ENCODE assay signal across 1 cellular context in the genomic region with DNA sequence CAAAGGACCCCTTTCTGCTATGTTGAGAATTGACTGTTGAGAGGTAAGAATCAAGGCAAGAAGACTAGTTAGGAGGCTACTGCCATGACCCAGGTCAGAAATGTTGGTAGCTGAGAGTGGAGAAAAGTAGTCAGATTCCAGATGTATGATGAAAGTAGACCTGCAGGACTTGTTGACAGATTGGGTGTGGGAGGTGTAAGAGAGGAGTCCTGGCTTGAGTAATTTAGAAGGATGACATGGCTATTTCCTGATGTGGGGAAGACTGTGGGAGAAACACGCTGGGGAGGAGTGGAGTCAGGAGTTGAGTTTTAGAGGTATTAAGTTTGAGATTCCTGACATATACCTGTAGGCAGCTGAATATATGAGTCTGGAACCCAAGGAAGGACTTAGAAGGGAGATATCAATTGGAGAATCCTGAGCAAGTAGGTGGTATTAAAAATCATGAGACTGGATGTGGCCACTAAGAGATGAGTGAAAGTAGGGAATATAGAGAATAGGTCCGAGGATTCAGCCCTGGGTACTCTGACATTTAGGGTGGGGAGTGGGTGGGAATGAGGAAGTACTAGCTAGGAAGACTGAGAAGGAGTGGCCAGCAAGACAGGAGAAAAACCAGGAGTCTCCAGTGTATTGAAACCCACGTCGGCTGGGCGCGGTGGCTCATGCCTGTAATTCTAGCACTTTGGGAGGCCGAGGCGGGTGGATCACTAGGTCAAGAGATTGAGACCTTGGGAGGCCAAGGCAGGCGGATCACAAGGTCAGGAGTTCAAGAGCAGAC.
TF ChIP-seq lines count a peak whose summit lies in the region.

No MANE protein-coding gene starts in this region.

TF ChIP-seq in IMR-90, 13 proteins besides CTCF, POLR2A, EP300 and RAD21:
- TF ChIP-seq MXI1 (IDR thresholded peaks at IDR 0.05; ENCODE audit: borderline replicate concordance, low read depth, low read length): no peak
- TF ChIP-seq FOS (IDR thresholded peaks at IDR 0.05; ENCODE audit: low read depth, low read length): no peak
- TF ChIP-seq NFE2L2 (IDR thresholded peaks at IDR 0.05; ENCODE audit: low read depth, low read length): peak; percentile 80
- no peak for TF ChIP-seq RFX5 (IDR thresholded peaks at IDR 0.05; ENCODE audit: low read depth, low read length)
- TF ChIP-seq CEBPB (IDR thresholded peaks at IDR 0.05; ENCODE audit: low read depth, low read length): 0 out of 2 replicates have a peak, but pooled peaks have one; percentile 15
- no peak for TF ChIP-seq RCOR1 (IDR thresholded peaks at IDR 0.05; ENCODE audit: insufficient replicate concordance, low read length)
- TF ChIP-seq, protein P1, sequence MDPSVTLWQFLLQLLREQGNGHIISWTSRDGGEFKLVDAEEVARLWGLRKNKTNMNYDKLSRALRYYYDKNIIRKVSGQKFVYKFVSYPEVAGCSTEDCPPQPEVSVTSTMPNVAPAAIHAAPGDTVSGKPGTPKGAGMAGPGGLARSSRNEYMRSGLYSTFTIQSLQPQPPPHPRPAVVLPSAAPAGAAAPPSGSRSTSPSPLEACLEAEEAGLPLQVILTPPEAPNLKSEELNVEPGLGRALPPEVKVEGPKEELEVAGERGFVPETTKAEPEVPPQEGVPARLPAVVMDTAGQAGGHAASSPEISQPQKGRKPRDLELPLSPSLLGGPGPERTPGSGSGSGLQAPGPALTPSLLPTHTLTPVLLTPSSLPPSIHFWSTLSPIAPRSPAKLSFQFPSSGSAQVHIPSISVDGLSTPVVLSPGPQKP (IDR thresholded peaks at IDR 0.05; ENCODE audit: borderline replicate concordance, low read depth, low read length): no peak
